ENCODE assay signal across 9 cellular contexts in genomic region chr16:28549301-28549899, GRCh38. TPM values are rescaled to one million over a fixed set of nuclear protein-coding genes. Genes with fewer than 3 reads are reported as not detected.
DNase-seq lines count a peak whose midpoint lies in the region; ATAC-seq and TF ChIP-seq lines count a peak whose summit lies in the region.
"Had no signal": no experiment of that assay in that cellular context is flagged by ENCODE, and none has a peak within 500 bp of the region (broad histone marks: within the 10 kb centered on the region; RNA-seq: fewer than 3 reads in every experiment).

No MANE protein-coding gene starts in this region.

- H3K27ac Mint-ChIP-seq in WTC11 = no peak overlapping the region

- no peaks in the 10 kb centered on the region for H3K36me3 ChIP-seq in WERI-Rb-1

- ATAC-seq in left colon (peak; percentile 43), GM18520 (IDR thresholded peaks at IDR 0.05; ENCODE audit: unreplicated experiment) (no peak), GM19397 (IDR thresholded peaks at IDR 0.05; ENCODE audit: unreplicated experiment) (no peak), GM21723 (IDR thresholded peaks at IDR 0.05; ENCODE audit: unreplicated experiment) (no peak), WTC11 (no peak)

- H3K4me3 ChIP-seq in WERI-Rb-1 (ENCODE audit: low read depth, low read length) = no peak overlapping the region

- TF ChIP-seq CTCF in WERI-Rb-1 (IDR thresholded peaks at IDR 0.05; ENCODE audit: low read depth, low read length) (peak; percentile 42; the same call in 1 of the 2 replicates), WTC11 (IDR thresholded peaks at IDR 0.05) (no peak)

- no peak overlapping the region for H3K27ac ChIP-seq in WERI-Rb-1

- H3K4me3 Mint-ChIP-seq in WTC11 = no peak overlapping the region

- no peak for TF ChIP-seq EP300 in Ishikawa (IDR thresholded peaks at IDR 0.05; ENCODE audit: borderline replicate concordance)

- CTCF ChIA-PET in WTC11 (lab: Charles Lee) = interaction anchor here (0.6 to 1.0 kb wide), 3 partner anchors 41 to 67 kb away, joined by 3 to 4 read pairs (median 3); no protein-coding TSS in a partner anchor

- DNase-seq in DMS153 (lab: John Stamatoyannopoulos, UW) (peak; percentile 27), WERI-Rb-1 (no peak), left colon (peak in 1 of 2 donors; percentile 36), WTC11 (ENCODE audit: low spot score) (no peak)

- H3K9me3 ChIP-seq in WERI-Rb-1 (ENCODE audit: severe bottlenecking) = no peaks in the 10 kb centered on the region

- POLR2A ChIA-PET in WTC11 (lab: Charles Lee) = interaction anchor here (0.7 kb wide), 1 partner anchor 10 kb away, joined by 3 read pairs; the partner anchor contains the start of gene NUPR1

- H3K4me1 Mint-ChIP-seq in WTC11 = no peaks in the 10 kb centered on the region

- H3K9me3 Mint-ChIP-seq in WTC11 = no peaks in the 10 kb centered on the region

- no peaks in the 10 kb centered on the region for H3K36me3 Mint-ChIP-seq in WTC11

- H3K27me3 Mint-ChIP-seq in WTC11 (ENCODE audit: low read depth) = no peaks in the 10 kb centered on the region; the same call in 1 of the 2 replicates

- H3K27me3 ChIP-seq in WERI-Rb-1 (ENCODE audit: insufficient read depth, low read depth, severe bottlenecking) = no peaks in the 10 kb centered on the region

- peak; percentile 85 for TF ChIP-seq RAD21 in Ishikawa (IDR thresholded peaks at IDR 0.05; ENCODE audit: low read depth)

- intact Hi-C loops in left colon (cut with DNase I, micrococcal nuclease) = no loop called here

TF ChIP-seq in Ishikawa, 13 proteins besides CTCF, POLR2A, EP300 and RAD21:
- TF ChIP-seq ZBTB7A (IDR thresholded peaks at IDR 0.05; ENCODE audit: low read depth) = no peak
- no peak for TF ChIP-seq MAX (IDR thresholded peaks at IDR 0.05)
- no peak for TF ChIP-seq CEBPB (IDR thresholded peaks at IDR 0.05)
- no peak for TF ChIP-seq TEAD4 (IDR thresholded peaks at IDR 0.05)
- no peak for TF ChIP-seq USF1 (IDR thresholded peaks at IDR 0.05)
- TF ChIP-seq EGR1 (IDR thresholded peaks at IDR 0.05) = no peak
- TF ChIP-seq REST (IDR thresholded peaks at IDR 0.05; ENCODE audit: low read depth) = no peak
- no peak for TF ChIP-seq TAF1 (IDR thresholded peaks at IDR 0.05; ENCODE audit: low read depth)
- no peak for TF ChIP-seq TCF12 (IDR thresholded peaks at IDR 0.05; ENCODE audit: low read depth)
- no peak for TF ChIP-seq NFIC (IDR thresholded peaks at IDR 0.05)
- TF ChIP-seq CREB1 (IDR thresholded peaks at IDR 0.05; ENCODE audit: low read depth) = no peak
- TF ChIP-seq YY1 (IDR thresholded peaks at IDR 0.05; ENCODE audit: low read depth) = no peak
- TF ChIP-seq FOXM1 (IDR thresholded peaks at IDR 0.05; ENCODE audit: borderline replicate concordance, low read depth) = no peak

TF ChIP-seq in WTC11, 78 proteins besides CTCF, POLR2A, EP300 and RAD21:
- TF ChIP-seq ZMAT4 (CRISPR knock-in tag; IDR thresholded peaks at IDR 0.05) = no peak
- TF ChIP-seq EMX1 (CRISPR knock-in tag; IDR thresholded peaks at IDR 0.05) = no peak
- no peak for TF ChIP-seq GRHL2 (CRISPR knock-in tag; IDR thresholded peaks at IDR 0.05; ENCODE audit: insufficient replicate concordance, severe bottlenecking)
- no peak for TF ChIP-seq SP1 (CRISPR knock-in tag; conservative IDR thresholded peaks at IDR 0.05)
- TF ChIP-seq HMGA2 (CRISPR knock-in tag; IDR thresholded peaks at IDR 0.05) = no peak
- TF ChIP-seq ZNF423 (CRISPR knock-in tag; IDR thresholded peaks at IDR 0.05) = no peak
- TF ChIP-seq ATF3 (CRISPR knock-in tag; conservative IDR thresholded peaks at IDR 0.05) = no peak
- no peak for TF ChIP-seq IRF2 (CRISPR knock-in tag; IDR thresholded peaks at IDR 0.05; ENCODE audit: borderline replicate concordance, low read depth)
- no peak for TF ChIP-seq ZNF532 (CRISPR knock-in tag; IDR thresholded peaks at IDR 0.05; ENCODE audit: borderline replicate concordance)
- TF ChIP-seq FOXJ3 (CRISPR knock-in tag; IDR thresholded peaks at IDR 0.05; ENCODE audit: borderline replicate concordance) = no peak
- no peak for TF ChIP-seq E2F4 (CRISPR knock-in tag; IDR thresholded peaks at IDR 0.05; ENCODE audit: borderline replicate concordance, low read depth)

RNA-seq across cellular contexts. Expression of gene SGF29, which starts 4.3 kb away (rescaled TPM):
- total RNA-seq in left colon (10 to 100 TPM; 21.7 to 26.4 TPM), WTC11 (2021) (15.0 to 23.3 TPM (median 17.1 TPM) in 3 replicates)

RNA-seq across cellular contexts. Expression of gene NUPR1, which starts 10.6 kb away (rescaled TPM):
- total RNA-seq in left colon (100 to 1,000 TPM in 1 of 2 donors, 10 to 100 TPM in 1; 52.2 to 106 TPM), WTC11 (2021) (0.33 to 1.1 TPM (median 0.66 TPM) in 3 replicates)
- total RNA-seq: T-helper 1 cell treated with Interleukin-12 subunit alpha and Interleukin-12 subunit beta and Interleukin-4 antibody, amounts not matched to agents 30 ng/mL and 1 ng/mL, for 36 hours had no signal

RNA-seq across cellular contexts. Expression of gene IL27, which starts 42.8 kb away (rescaled TPM):
- total RNA-seq in left colon = not detected
- total RNA-seq in WTC11 (2021) = not detected in 3 replicates
- total RNA-seq: T-helper 1 cell treated with Interleukin-12 subunit alpha and Interleukin-12 subunit beta and Interleukin-4 antibody, amounts not matched to agents 30 ng/mL and 1 ng/mL, for 36 hours had no signal

RNA-seq across cellular contexts. Expression of gene SULT1A2, which starts 47.5 kb away (rescaled TPM):
- total RNA-seq in left colon = 10 to 100 TPM; 26.9 to 30.6 TPM
- total RNA-seq in WTC11 (2021) = 0.35 to 0.87 TPM (median 0.55 TPM) in 3 replicates

RNA-seq across cellular contexts. Expression of gene APOBR, which starts 55.0 kb away (rescaled TPM):
- total RNA-seq in left colon = 10 to 100 TPM; 49.8 to 96.0 TPM
- total RNA-seq in WTC11 (2021) = 0.09 to 0.11 TPM in 2 of 3 replicates, not detected in the other

Comparison
In these comparisons a context has a peak if more than half of its experiments do, and no peak if none do; other contexts are left out.
1. RNA of gene NUPR1, which starts 10.6 kb away (total RNA-seq): 52.2 to 106 TPM in left colon; 0.33 to 1.1 TPM in WTC11; every median in the first group is over 10 times any median in the second.